In genomic region chr10:72260215-72260587, GRCh38 we compare ENCODE assay signal across 8 cellular contexts. TPM values are rescaled to one million over a fixed set of nuclear protein-coding genes. Genes with fewer than 3 reads are reported as not detected.
DNase-seq lines count a peak whose midpoint lies in the region; ATAC-seq, FAIRE-seq and TF ChIP-seq lines count a peak whose summit lies in the region.

No MANE protein-coding gene starts in this region.

- H3K9me3 Mint-ChIP-seq in activated naive CD8-positive, alpha-beta T cell (ENCODE audit: low read depth), result no peaks in the 10 kb centered on the region

- no peaks in the 10 kb centered on the region for H3K27me3 Mint-ChIP-seq in activated naive CD8-positive, alpha-beta T cell

- H3K27ac ChIP-seq in HL-60 (replicated peaks) (peak overlapping the region; percentile 25), keratinocyte (ENCODE audit: control insufficient read depth, insufficient read depth, low read length) (peak overlapping the region; percentile 94), stomach smooth muscle (ENCODE audit: low read length) (peak overlapping the region; percentile 90)

- H4K20me1 ChIP-seq in keratinocyte (ENCODE audit: control insufficient read depth, extremely low read depth, insufficient read depth, low read length), result no peaks in the 10 kb centered on the region

- no peak for DNase-seq in HL-60 (ENCODE audit: low read depth in 1 of 2, low spot score in 1 of 2)
- no peak for DNase-seq in keratinocyte (ENCODE audit: low read depth, low spot score)
- DNase-seq in GM12892 (ENCODE audit: insufficient read length), result no peak
- DNase-seq in islet precursor cell, result no peak
- no peak for DNase-seq in Ammon's horn (ENCODE audit: low spot score)

- H3K4me1 ChIP-seq in keratinocyte (ENCODE audit: control insufficient read depth, extremely low read depth, insufficient read depth, low read length), result peaks cover 56% of the 10 kb centered on the region
- H3K4me1 ChIP-seq in stomach smooth muscle (ENCODE audit: control insufficient read depth, insufficient read depth, low read length), result peaks cover 55% of the 10 kb centered on the region

- no peak for TF ChIP-seq POLR2A in GM12892 (IDR thresholded peaks at IDR 0.05; ENCODE audit: low read depth, low read length)

- no peak for ATAC-seq in HG02973 (IDR thresholded peaks at IDR 0.05; ENCODE audit: unreplicated experiment)

- peaks cover 2% of the 10 kb centered on the region for H3K9me1 ChIP-seq in keratinocyte (ENCODE audit: control insufficient read depth, extremely low read depth, insufficient read depth, low read length)

- peak overlapping the region; percentile 27 for H3K4me2 ChIP-seq in keratinocyte (ENCODE audit: control insufficient read depth, extremely low read depth, insufficient read depth, low read depth, low read length)

- H3K36me3 ChIP-seq in keratinocyte (ENCODE audit: control insufficient read depth in 2 of 2, extremely low read depth in 1 of 2, insufficient read depth in 2 of 2, low read length in 2 of 2) (no peaks in the 10 kb centered on the region), stomach smooth muscle (ENCODE audit: control insufficient read depth in 2 of 2, insufficient read depth in 2 of 2, low read length in 2 of 2) (no peaks in the 10 kb centered on the region)

- H2AFZ ChIP-seq in keratinocyte (ENCODE audit: control insufficient read depth, low read length), result no peak overlapping the region

- H3K4me3 ChIP-seq in HL-60 (replicated peaks; ENCODE audit: insufficient read depth, low read length) (no peak overlapping the region), keratinocyte (ENCODE audit: control insufficient read depth in 2 of 3, extremely low read depth in 1 of 3, insufficient read depth in 2 of 3, low read depth in 1 of 3, low read length in 3 of 3) (peak overlapping the region in 1 of 3 experiments; percentile 0), stomach smooth muscle (ENCODE audit: low read length in 2 of 2) (peak overlapping the region; percentile 63 to 83)

- dilution Hi-C loops in keratinocyte (cut with MboI; ENCODE audit: extremely low pct_ligation_motif_present, low sequenced_read_pairs), result no loop called here

- H3K9me3 ChIP-seq in keratinocyte (ENCODE audit: control insufficient read depth, low read depth, low read length) (no peaks in the 10 kb centered on the region), stomach smooth muscle (ENCODE audit: control insufficient read depth in 2 of 2, low read length in 2 of 2) (no peaks in the 10 kb centered on the region)

- no peak for TF ChIP-seq CTCF in HL-60 (IDR thresholded peaks at IDR 0.05; ENCODE audit: insufficient read depth, low read length)
- no peak for TF ChIP-seq CTCF in keratinocyte (optimal IDR thresholded peaks at IDR 0.05 in 1 of 3, IDR thresholded peaks at IDR 0.05 in 1 of 3, conservative IDR thresholded peaks at IDR 0.05 in 1 of 3; ENCODE audit: extremely low read depth in 1 of 3, insufficient read depth in 2 of 3, low read length in 3 of 3)

- H3K27me3 ChIP-seq in HL-60 (ENCODE audit: insufficient read depth, poor library complexity, severe bottlenecking) (no peaks in the 10 kb centered on the region), keratinocyte (ENCODE audit: control insufficient read depth, extremely low read depth, insufficient read depth, low read length) (no peaks in the 10 kb centered on the region), stomach smooth muscle (ENCODE audit: control insufficient read depth in 1 of 2, insufficient read depth in 2 of 2, low read length in 2 of 2) (no peaks in the 10 kb centered on the region)

- no peak for FAIRE-seq in keratinocyte (lab: Jason Lieb, UNC)
- no peak for FAIRE-seq in GM12892 (lab: Jason Lieb, UNC)

- H3K9ac ChIP-seq in keratinocyte (ENCODE audit: control insufficient read depth, extremely low read depth, insufficient read depth, low read length), result peak overlapping the region; percentile 73
- peak overlapping the region; percentile 58 to 62 for H3K9ac ChIP-seq in stomach smooth muscle (ENCODE audit: low read length in 2 of 2)

- peak overlapping the region; percentile 90 for H3K27ac Mint-ChIP-seq in activated naive CD8-positive, alpha-beta T cell

- peaks cover 69% of the 10 kb centered on the region for H3K4me1 Mint-ChIP-seq in activated naive CD8-positive, alpha-beta T cell (ENCODE audit: low read depth)

- no peaks in the 10 kb centered on the region for H3K79me2 ChIP-seq in keratinocyte (ENCODE audit: control insufficient read depth, insufficient read depth, low read length)

- H3K36me3 Mint-ChIP-seq in activated naive CD8-positive, alpha-beta T cell, result no peaks in the 10 kb centered on the region

- peak overlapping the region; percentile 87 for H3K4me3 Mint-ChIP-seq in activated naive CD8-positive, alpha-beta T cell

RNA-seq across cellular contexts. Expression of gene DDIT4, which starts 13.5 kb away (rescaled TPM):
- 153 to 289 TPM (median 248 TPM) in 3 replicates for polyA plus RNA-seq in keratinocyte
- 227 TPM for polyA plus RNA-seq in keratinocyte (2011; ENCODE audit: low read depth)
- 88.3 and 149 TPM in 2 replicates for polyA plus RNA-seq in keratinocyte (2011; cell fraction: cytosol; rRNA removed)
- polyA plus RNA-seq in keratinocyte (2011; cell fraction: nucleus; rRNA removed), result 237 and 241 TPM in 2 replicates
- 409 and 466 TPM in 2 replicates for polyA plus RNA-seq in keratinocyte (2012; ENCODE audit: low replicate concordance)
- 214 to 285 TPM (median 225 TPM) in 3 replicates for polyA minus RNA-seq in keratinocyte
- 466 TPM for polyA minus RNA-seq in keratinocyte (2011; cell fraction: cytosol; rRNA and poly(A)+ RNA removed)
- 259 and 281 TPM in 2 replicates for polyA minus RNA-seq in keratinocyte (2011; cell fraction: nucleus; rRNA and poly(A)+ RNA removed)
- polyA plus RNA-seq in GM12892 (2012; ENCODE audit: missing spikeins), result 158 TPM

RNA-seq across cellular contexts. Expression of gene ASCC1, which starts 44.1 kb away (rescaled TPM):
- 21.3 to 32.9 TPM (median 31.9 TPM) in 3 replicates for polyA plus RNA-seq in keratinocyte
- polyA plus RNA-seq in keratinocyte (2011; ENCODE audit: low read depth), result 21.0 TPM
- 23.9 and 39.4 TPM in 2 replicates for polyA plus RNA-seq in keratinocyte (2011; cell fraction: cytosol; rRNA removed)
- 26.3 and 28.9 TPM in 2 replicates for polyA plus RNA-seq in keratinocyte (2011; cell fraction: nucleus; rRNA removed)
- 18.0 and 27.0 TPM in 2 replicates for polyA plus RNA-seq in keratinocyte (2012; ENCODE audit: low replicate concordance)
- polyA minus RNA-seq in keratinocyte, result 12.9 to 33.0 TPM (median 25.1 TPM) in 3 replicates
- 22.6 TPM for polyA minus RNA-seq in keratinocyte (2011; cell fraction: cytosol; rRNA and poly(A)+ RNA removed)
- 14.8 and 26.8 TPM in 2 replicates for polyA minus RNA-seq in keratinocyte (2011; cell fraction: nucleus; rRNA and poly(A)+ RNA removed)
- polyA plus RNA-seq in GM12892 (2012; ENCODE audit: missing spikeins), result 55.1 TPM

RNA-seq across cellular contexts. Expression of gene ANAPC16, which starts 44.4 kb away (rescaled TPM):
- polyA plus RNA-seq in keratinocyte, result 61.6 to 93.9 TPM (median 70.2 TPM) in 3 replicates
- 49.2 TPM for polyA plus RNA-seq in keratinocyte (2011; ENCODE audit: low read depth)
- polyA plus RNA-seq in keratinocyte (2011; cell fraction: cytosol; rRNA removed), result 39.7 and 67.5 TPM in 2 replicates
- polyA plus RNA-seq in keratinocyte (2011; cell fraction: nucleus; rRNA removed), result 14.3 and 21.5 TPM in 2 replicates
- polyA plus RNA-seq in keratinocyte (2012; ENCODE audit: low replicate concordance), result 50.0 and 66.0 TPM in 2 replicates
- 10.7 to 23.5 TPM (median 17.1 TPM) in 3 replicates for polyA minus RNA-seq in keratinocyte
- 8.2 TPM for polyA minus RNA-seq in keratinocyte (2011; cell fraction: cytosol; rRNA and poly(A)+ RNA removed)
- polyA minus RNA-seq in keratinocyte (2011; cell fraction: nucleus; rRNA and poly(A)+ RNA removed), result 4.5 and 6.1 TPM in 2 replicates
- polyA plus RNA-seq in GM12892 (2012; ENCODE audit: missing spikeins), result 146 TPM

Comparison
In these comparisons a context has a peak if more than half of its experiments do, and no peak if none do; other contexts are left out.
1. H3K27ac ChIP-seq: peak in every context shown above with its lines; median percentile 94 in keratinocyte; 90 in stomach smooth muscle; 25 in HL-60.